In genomic region chr2:138910427-138910826, GRCh38 we compare ENCODE assay signal across 20 cellular contexts.
DNase-seq lines count a peak whose midpoint lies in the region; ATAC-seq and TF ChIP-seq lines count a peak whose summit lies in the region.
"Had no signal": no experiment of that assay in that cellular context is flagged by ENCODE, and none has a peak within 500 bp of the region (broad histone marks: within the 10 kb centered on the region; RNA-seq: fewer than 3 reads in every experiment).

No MANE protein-coding gene starts in this region.

- H3F3A ChIP-seq in SK-N-SH (replicated peaks; ENCODE audit: insufficient read depth): no peaks in the 10 kb centered on the region

- TF ChIP-seq CTCF in Caco-2 (IDR thresholded peaks at IDR 0.05; ENCODE audit: insufficient read depth in 1 of 2, low read depth in 1 of 2, low read length in 1 of 2, severe bottlenecking in 1 of 2, unreplicated experiment in 1 of 2): no peak
- no peak for TF ChIP-seq CTCF in SK-N-SH (IDR thresholded peaks at IDR 0.05)

- H3K4me1 ChIP-seq in CD4-positive, alpha-beta memory T cell (ENCODE audit: insufficient read depth, low read length): no peaks in the 10 kb centered on the region
- H3K4me1 ChIP-seq in Caco-2 (no peaks in the 10 kb centered on the region), SK-N-SH (ENCODE audit: control insufficient read depth in 1 of 2, insufficient read depth in 2 of 2, low read depth in 1 of 2, low read length in 1 of 2) (no peaks in the 10 kb centered on the region)
- H3K4me1 ChIP-seq: BLaER1 had no signal

- no peak overlapping the region for H3K4me3 Mint-ChIP-seq in CD4-positive, alpha-beta memory T cell
- H3K4me3 Mint-ChIP-seq in Caco-2 (ENCODE audit: unreplicated experiment): no peak overlapping the region
- H3K4me3 Mint-ChIP-seq: B cell; CD4-positive, CD25-positive, alpha-beta regulatory T cell; CD8-positive, alpha-beta memory T cell had no signal

- peaks cover 0 to 9% (median 6%) of the 10 kb centered on the region in 8 donors for H3K9me3 Mint-ChIP-seq in CD4-positive, alpha-beta memory T cell
- peaks cover 10% of the 10 kb centered on the region for H3K9me3 Mint-ChIP-seq in Caco-2 (ENCODE audit: unreplicated experiment)

- H3K27me3 Mint-ChIP-seq in CD4-positive, alpha-beta memory T cell: no peaks in the 10 kb centered on the region
- peaks cover 4% of the 10 kb centered on the region for H3K27me3 Mint-ChIP-seq in Caco-2 (ENCODE audit: insufficient read depth, unreplicated experiment)
- H3K27me3 Mint-ChIP-seq: B cell; CD4-positive, CD25-positive, alpha-beta regulatory T cell; CD8-positive, alpha-beta memory T cell had no signal

- DNase-seq in CD4-positive, alpha-beta memory T cell: no peak
- DNase-seq in Caco-2 (no peak), SK-N-SH (no peak)
- no peak for DNase-seq in stimulated activated CD4-positive, alpha-beta T cell treated with anti-CD3 and anti-CD28 coated beads, Interleukin-4, amount 100 ng/mL, for 1 hour
- DNase-seq: Calu3; CD4-positive, CD25-positive, alpha-beta regulatory T cell; CD8-positive, alpha-beta memory T cell; DMS153; DND-41; GM23248; H7; HCEC 1CT had no signal

- H3K36me3 ChIP-seq in CD4-positive, alpha-beta memory T cell (ENCODE audit: insufficient read depth, low read length): no peaks in the 10 kb centered on the region
- H3K36me3 ChIP-seq in Caco-2 (ENCODE audit: control insufficient read depth, insufficient read depth, low read length) (no peaks in the 10 kb centered on the region), SK-N-SH (replicated peaks in 1 of 2; ENCODE audit: control insufficient read depth in 1 of 2, insufficient read depth in 2 of 2, low read length in 1 of 2) (no peaks in the 10 kb centered on the region)
- H3K36me3 ChIP-seq: BLaER1 had no signal

- H3K4me2 ChIP-seq in SK-N-SH: no peak overlapping the region
- H3K4me2 ChIP-seq: BLaER1 had no signal

- H3K9me2 ChIP-seq in SK-N-SH: no peaks in the 10 kb centered on the region

- H3K36me3 Mint-ChIP-seq in CD4-positive, alpha-beta memory T cell: no peaks in the 10 kb centered on the region
- no peaks in the 10 kb centered on the region for H3K36me3 Mint-ChIP-seq in Caco-2 (ENCODE audit: insufficient read depth, unreplicated experiment)
- H3K36me3 Mint-ChIP-seq: CD4-positive, CD25-positive, alpha-beta regulatory T cell; CD8-positive, alpha-beta memory T cell had no signal

- intact Hi-C loops in CD4-positive, alpha-beta memory T cell (cut with micrococcal nuclease): no loop called here
- intact Hi-C loops in Caco-2 (cut with micrococcal nuclease; ENCODE audit: unreplicated experiment): no loop called here

- H3K79me2 ChIP-seq in SK-N-SH (ENCODE audit: insufficient read depth): no peaks in the 10 kb centered on the region

- no peak for TF ChIP-seq POLR2A in GM18505 (IDR thresholded peaks at IDR 0.05; ENCODE audit: borderline replicate concordance, extremely low read depth, insufficient read depth, insufficient read length)

- TF ChIP-seq RAD21 in SK-N-SH (IDR thresholded peaks at IDR 0.05; ENCODE audit: low read length): no peak

- POLR2A ChIA-PET in CD4-positive, alpha-beta memory T cell (lab: Charles Lee; ENCODE audit: partially characterized antibody): no interaction called here
- POLR2A ChIA-PET in Caco-2 (lab: Charles Lee): no interaction called here
- POLR2A ChIA-PET in SK-N-SH (lab: Yijun Ruan, JAX): no interaction called here

- TF ChIP-seq EP300 in SK-N-SH (IDR thresholded peaks at IDR 0.05; ENCODE audit: borderline replicate concordance in 1 of 2, low read depth in 1 of 2, low read length in 1 of 2): no peak

- CTCF ChIA-PET in CD4-positive, alpha-beta memory T cell (lab: Charles Lee; ENCODE audit: partially characterized antibody): no interaction called here
- CTCF ChIA-PET in Caco-2 (lab: Charles Lee): no interaction called here
- CTCF ChIA-PET in SK-N-SH (lab: Yijun Ruan, JAX): no interaction called here

- no peaks in the 10 kb centered on the region for H3K4me1 Mint-ChIP-seq in CD4-positive, alpha-beta memory T cell
- no peaks in the 10 kb centered on the region for H3K4me1 Mint-ChIP-seq in Caco-2 (ENCODE audit: low read depth, unreplicated experiment)
- H3K4me1 Mint-ChIP-seq: B cell; CD4-positive, CD25-positive, alpha-beta regulatory T cell; CD8-positive, alpha-beta memory T cell had no signal

- no peak overlapping the region for H3K4me3 ChIP-seq in CD4-positive, alpha-beta memory T cell (ENCODE audit: low read length in 2 of 2)
- H3K4me3 ChIP-seq in Caco-2 (ENCODE audit: low read depth, low read length) (no peak overlapping the region), SK-N-SH (ENCODE audit: low read depth in 2 of 2, low read length in 1 of 2) (no peak overlapping the region)
- H3K4me3 ChIP-seq: BLaER1, GM23248 had no signal

- ATAC-seq in GM18505 (IDR thresholded peaks at IDR 0.05; ENCODE audit: unreplicated experiment) (peak; percentile 55), GM18868 (IDR thresholded peaks at IDR 0.05; ENCODE audit: unreplicated experiment) (peak; percentile 77), GM19351 (IDR thresholded peaks at IDR 0.05; ENCODE audit: unreplicated experiment) (peak; percentile 51), HG03565 (IDR thresholded peaks at IDR 0.05; ENCODE audit: unreplicated experiment) (peak; percentile 51)

- 7% methylated on average over 1 of the region's 1 CpG for WGBS in SK-N-SH (ENCODE audit: low lambda C conversion rate)

- BruUV-seq in Caco-2 (replicated peaks; lab: Mats Ljungman, UMichigan): no TSS peak

- no peaks in the 10 kb centered on the region for H4K20me1 ChIP-seq in SK-N-SH (ENCODE audit: insufficient read depth)
- H4K20me1 ChIP-seq: BLaER1 had no signal

- no peak overlapping the region for H2AFZ ChIP-seq in SK-N-SH (ENCODE audit: low read depth)
- H2AFZ ChIP-seq: GM23248 had no signal

- H3K27ac ChIP-seq in CD4-positive, alpha-beta memory T cell (ENCODE audit: low read depth, low read length): no peak overlapping the region
- no peak overlapping the region for H3K27ac ChIP-seq in SK-N-SH (ENCODE audit: low read depth in 2 of 2, low read length in 1 of 2)
- H3K27ac ChIP-seq: 22Rv1, BLaER1, C4-2B, GM23248 had no signal

- no peaks in the 10 kb centered on the region for H3K27me3 ChIP-seq in CD4-positive, alpha-beta memory T cell (ENCODE audit: insufficient read depth, low read length)
- H3K27me3 ChIP-seq in Caco-2 (replicated peaks; ENCODE audit: control insufficient read depth, insufficient read depth, low read length) (no peaks in the 10 kb centered on the region), SK-N-SH (ENCODE audit: insufficient read depth) (no peaks in the 10 kb centered on the region)
- H3K27me3 ChIP-seq: BLaER1 had no signal

- no peaks in the 10 kb centered on the region for H3K9me3 ChIP-seq in CD4-positive, alpha-beta memory T cell (ENCODE audit: control insufficient read depth in 1 of 2, low read length in 2 of 2)
- H3K9me3 ChIP-seq in Caco-2 (no peaks in the 10 kb centered on the region), SK-N-SH (no peaks in the 10 kb centered on the region)

- no peak overlapping the region for H3K9ac ChIP-seq in SK-N-SH
- H3K9ac ChIP-seq: BLaER1, GM23248 had no signal

- H3K27ac Mint-ChIP-seq in CD4-positive, alpha-beta memory T cell: no peak overlapping the region
- no peak overlapping the region for H3K27ac Mint-ChIP-seq in Caco-2 (ENCODE audit: unreplicated experiment)
- H3K27ac Mint-ChIP-seq: B cell; CD4-positive, CD25-positive, alpha-beta regulatory T cell; CD8-positive, alpha-beta memory T cell had no signal

TF ChIP-seq in SK-N-SH, 30 proteins besides CTCF, POLR2A, EP300 and RAD21 (continues in another document):
- TF ChIP-seq RFX5 (IDR thresholded peaks at IDR 0.05; ENCODE audit: low read length) (no peak), TAF1 (IDR thresholded peaks at IDR 0.05; ENCODE audit: borderline replicate concordance, low read depth, low read length) (no peak), USF2 (IDR thresholded peaks at IDR 0.05; ENCODE audit: borderline replicate concordance, low read depth, low read length) (no peak), POLR2AphosphoS5 (IDR thresholded peaks at IDR 0.05; ENCODE audit: low read depth, low read length) (no peak), ZBTB33 (IDR thresholded peaks at IDR 0.05; ENCODE audit: borderline replicate concordance, low read depth) (no peak), TEAD4 (IDR thresholded peaks at IDR 0.05; ENCODE audit: borderline replicate concordance, insufficient read depth) (no peak), IRF3 (IDR thresholded peaks at IDR 0.05; ENCODE audit: low read depth, low read length) (no peak), ELF1 (IDR thresholded peaks at IDR 0.05) (no peak), TCF12 (IDR thresholded peaks at IDR 0.05) (no peak), YY1 (IDR thresholded peaks at IDR 0.05; ENCODE audit: low read depth) (no peak), CHD2 (IDR thresholded peaks at IDR 0.05; ENCODE audit: low read length, partially characterized antibody) (no peak)
